In the genomic region with DNA sequence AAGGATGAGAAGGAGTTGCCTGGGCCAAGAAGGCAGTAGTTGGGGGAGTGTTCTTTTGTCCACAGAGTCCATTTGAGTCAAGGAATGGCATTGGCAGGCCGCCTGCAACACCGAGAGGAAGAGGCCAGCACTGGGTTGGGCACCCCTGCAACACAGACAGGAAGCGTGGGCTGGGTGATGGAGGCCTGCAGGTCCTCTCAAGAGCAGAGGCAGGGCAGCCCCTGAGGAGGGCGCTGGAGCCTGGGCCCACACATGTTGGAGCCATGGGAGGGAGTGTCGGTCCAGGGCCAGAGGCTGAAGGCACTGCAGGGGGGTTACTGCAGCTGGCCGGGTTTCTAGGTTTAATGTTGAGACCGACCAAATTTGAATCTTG, we compare ENCODE assay signal across 14 cellular contexts.
DNase-seq lines count a peak whose midpoint lies in the region; ATAC-seq and TF ChIP-seq lines count a peak whose summit lies in the region.
"Had no signal": no experiment of that assay in that cellular context is flagged by ENCODE, and none has a peak within 500 bp of the region (broad histone marks: within the 10 kb centered on the region; RNA-seq: fewer than 3 reads in every experiment).

No MANE protein-coding gene starts in this region.

- no peak overlapping the region for H3K27ac Mint-ChIP-seq in osteocyte (ENCODE audit: unreplicated experiment)

- POLR2A ChIA-PET in HEK293 (lab: Yijun Ruan, JAX) = interaction anchor here (1.2 kb wide), 1 partner anchor 263 kb away, joined by 5 read pairs; no protein-coding TSS in a partner anchor

- DNase-seq in activated CD4-positive, alpha-beta T cell treated with anti-CD3 and anti-CD28 coated beads for 48 hours = peak; percentile 43
- DNase-seq in activated CD4-positive, alpha-beta T cell treated with anti-CD3 and anti-CD28 coated beads for 4 hours = no peak
- DNase-seq in brain microvascular endothelial cell = no peak
- DNase-seq in osteocyte (ENCODE audit: extremely low spot score, unreplicated experiment) = peak; percentile 79
- DNase-seq in T-helper 9 cell = no peak
- no peak for DNase-seq in NCI-H82 (lab: John Stamatoyannopoulos, UW)
- DNase-seq: activated naive CD4-positive, alpha-beta T cell treated with Interleukin-2 at 50 U/mL for 16 hours; mesenchymal stem cell; SK-N-SH; trophoblast cell had no signal

- in situ Hi-C loops in brain microvascular endothelial cell (cut with HindIII; ENCODE audit: low pct_ligation_motif_present, low sequenced_read_pairs) = loop anchor here (25.0 kb wide), 1 partner anchor 264 kb away; the partner anchor contains the start of genes GDF10 and GDF2

- no peaks in the 10 kb centered on the region for H3K4me1 ChIP-seq in HEK293 (ENCODE audit: control insufficient read depth, insufficient read depth, low read length)

- TF ChIP-seq CTCF in HEK293 (tag by site-specific recombination; IDR thresholded peaks at IDR 0.05) = no peak
- TF ChIP-seq CTCF in brain microvascular endothelial cell (IDR thresholded peaks at IDR 0.05; ENCODE audit: low read depth, low read length, missing control alignments) = peak; percentile 50
- no peak for TF ChIP-seq CTCF in osteocyte (IDR thresholded peaks at IDR 0.05)

- no peak overlapping the region for H3K4me3 Mint-ChIP-seq in osteocyte (ENCODE audit: unreplicated experiment)

- no peak for ATAC-seq in GM19395 (IDR thresholded peaks at IDR 0.05; ENCODE audit: unreplicated experiment)
- ATAC-seq: activated CD4-positive, CD25-positive, alpha-beta regulatory T cell treated with anti-CD3 and anti-CD28 coated beads, Interleukin-2, amount 50 U/mL, for 24 hours had no signal

- H3K36me3 ChIP-seq in HEK293 (ENCODE audit: control insufficient read depth in 2 of 2, insufficient read depth in 1 of 2, low read length in 2 of 2) (no peaks in the 10 kb centered on the region), brain microvascular endothelial cell (replicated peaks) (no peaks in the 10 kb centered on the region)
- H3K36me3 ChIP-seq: esophagus muscularis mucosa had no signal

- no peaks in the 10 kb centered on the region for H3K27me3 ChIP-seq in brain microvascular endothelial cell (replicated peaks)
- H3K27me3 ChIP-seq: esophagus muscularis mucosa had no signal

- H3K27ac ChIP-seq in HEK293 (ENCODE audit: extremely low read depth, low read depth, low read length) (no peak overlapping the region), brain microvascular endothelial cell (no peak overlapping the region)
- H3K27ac ChIP-seq: esophagus muscularis mucosa had no signal

- no peaks in the 10 kb centered on the region for H3K27me3 Mint-ChIP-seq in osteocyte (ENCODE audit: unreplicated experiment)

- no peaks in the 10 kb centered on the region for H3K9me3 ChIP-seq in HEK293 (ENCODE audit: control insufficient read depth, insufficient read depth, low read depth, low read length)
- H3K9me3 ChIP-seq: esophagus muscularis mucosa, SK-N-SH had no signal

- no peaks in the 10 kb centered on the region for H3K4me1 Mint-ChIP-seq in osteocyte (ENCODE audit: unreplicated experiment)

- H3K4me3 ChIP-seq in HEK293 (ENCODE audit: low read depth, low read length) (no peak overlapping the region), brain microvascular endothelial cell (ENCODE audit: low read depth, low read length) (no peak overlapping the region)
- H3K4me3 ChIP-seq: esophagus muscularis mucosa had no signal

- no peaks in the 10 kb centered on the region for H3K36me3 Mint-ChIP-seq in osteocyte (ENCODE audit: unreplicated experiment)

- H3K9me3 Mint-ChIP-seq in osteocyte (ENCODE audit: unreplicated experiment) = no peaks in the 10 kb centered on the region

- CTCF ChIA-PET in HEK293 (lab: Yijun Ruan, JAX) = interaction anchor here (0.6 to 5.5 kb wide), 21 partner anchors 9 to 297 kb away, joined by 3 to 131 read pairs (median 5); partner anchors contain the start of gene GDF10

TF ChIP-seq in HEK293, 187 proteins besides CTCF, POLR2A, EP300 and RAD21:
- TF ChIP-seq ZNF785 (tag by site-specific recombination; IDR thresholded peaks at IDR 0.05) (no peak), ZNF132 (tag by site-specific recombination; IDR thresholded peaks at IDR 0.05; ENCODE audit: borderline replicate concordance) (no peak), PRDM6 (tag by site-specific recombination; IDR thresholded peaks at IDR 0.05) (no peak), ZNF155 (tag by site-specific recombination; IDR thresholded peaks at IDR 0.05) (no peak), MEIS1 (CRISPR knock-in tag; IDR thresholded peaks at IDR 0.05; ENCODE audit: borderline replicate concordance) (no peak), ZNF76 (tag by site-specific recombination; IDR thresholded peaks at IDR 0.05; ENCODE audit: borderline replicate concordance, low read depth) (no peak)
- TF ChIP-seq, protein P1, sequence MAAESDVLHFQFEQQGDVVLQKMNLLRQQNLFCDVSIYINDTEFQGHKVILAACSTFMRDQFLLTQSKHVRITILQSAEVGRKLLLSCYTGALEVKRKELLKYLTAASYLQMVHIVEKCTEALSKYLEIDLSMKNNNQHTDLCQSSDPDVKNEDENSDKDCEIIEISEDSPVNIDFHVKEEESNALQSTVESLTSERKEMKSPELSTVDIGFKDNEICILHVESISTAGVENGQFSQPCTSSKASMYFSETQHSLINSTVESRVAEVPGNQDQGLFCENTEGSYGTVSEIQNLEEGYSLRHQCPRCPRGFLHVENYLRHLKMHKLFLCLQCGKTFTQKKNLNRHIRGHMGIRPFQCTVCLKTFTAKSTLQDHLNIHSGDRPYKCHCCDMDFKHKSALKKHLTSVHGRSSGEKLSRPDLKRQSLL (tag by site-specific recombination; IDR thresholded peaks at IDR 0.05) = peak; percentile 58; the same call in 1 of the 2 replicates

Comparison
In these comparisons a context has a peak if more than half of its experiments do, and no peak if none do; other contexts are left out.
1. DNase-seq: peak in activated CD4-positive, alpha-beta T cell treated with anti-CD3 and anti-CD28 coated beads for 48 hours (single experiment) and osteocyte (single experiment); none in activated CD4-positive, alpha-beta T cell treated with anti-CD3 and anti-CD28 coated beads for 4 hours (0 of 2), brain microvascular endothelial cell (single experiment), T-helper 9 cell (single experiment) and NCI-H82 (single experiment).